ENCODE assay signal across 10 cellular contexts in the genomic region with DNA sequence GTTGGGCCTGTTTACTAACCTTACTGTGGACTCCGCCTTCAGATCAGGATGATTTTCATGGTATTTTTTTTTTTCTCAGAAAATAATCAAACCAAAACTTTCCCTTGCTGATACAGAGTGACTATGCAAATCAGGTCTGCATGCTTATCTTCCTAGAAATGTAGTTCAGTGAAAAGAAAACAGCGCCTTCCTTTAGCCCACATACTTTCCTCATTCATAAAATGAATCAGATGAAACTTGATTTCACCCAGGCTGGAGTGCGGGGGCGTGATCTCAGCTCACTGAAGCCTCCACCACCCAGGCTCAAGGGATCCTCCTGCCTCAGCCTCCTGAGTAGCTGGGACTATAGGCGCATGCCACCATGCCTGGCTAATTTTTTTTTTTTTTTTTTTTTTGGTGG. TPM values are rescaled to one million over a fixed set of nuclear protein-coding genes. Genes with fewer than 3 reads are reported as not detected.
DNase-seq lines count a peak whose midpoint lies in the region; ATAC-seq lines count a peak whose summit lies in the region.
"Had no signal": no experiment of that assay in that cellular context is flagged by ENCODE, and none has a peak within 500 bp of the region (broad histone marks: within the 10 kb centered on the region; RNA-seq: fewer than 3 reads in every experiment).

No MANE protein-coding gene starts in this region.

- peak overlapping the region in 1 of 3 donors; percentile 18 for H3K27ac Mint-ChIP-seq in CD4-positive, CD25-positive, alpha-beta regulatory T cell
- peak overlapping the region; percentile 35 for H3K27ac Mint-ChIP-seq in T-helper 2 cell treated with Interferon-gamma antibody and Interleukin-4, amounts not matched to agents 5 μg/mL and 100 μg/mL, for 36 hours
- peak overlapping the region; percentile 87 to 90 for H3K27ac Mint-ChIP-seq in activated naive CD4-positive, alpha-beta T cell treated with anti-CD3 and anti-CD28 coated beads, Interleukin-2, amount 50 U/mL, for 72 hours

- no peaks in the 10 kb centered on the region for H3K36me3 ChIP-seq in CD4-positive, CD25-positive, alpha-beta regulatory T cell (ENCODE audit: control insufficient read depth, insufficient read depth, low read length)

- peaks cover 16% of the 10 kb centered on the region for H3K27me3 Mint-ChIP-seq in CD4-positive, CD25-positive, alpha-beta regulatory T cell
- H3K27me3 Mint-ChIP-seq in T-helper 2 cell treated with Interferon-gamma antibody and Interleukin-4, amounts not matched to agents 5 μg/mL and 100 μg/mL, for 36 hours (ENCODE audit: low read depth) = peaks cover 64% of the 10 kb centered on the region

- H3K36me3 Mint-ChIP-seq in CD4-positive, CD25-positive, alpha-beta regulatory T cell = no peaks in the 10 kb centered on the region
- H3K36me3 Mint-ChIP-seq in T-helper 2 cell treated with Interferon-gamma antibody and Interleukin-4, amounts not matched to agents 5 μg/mL and 100 μg/mL, for 36 hours (ENCODE audit: low read depth) = no peaks in the 10 kb centered on the region
- H3K36me3 Mint-ChIP-seq in activated naive CD4-positive, alpha-beta T cell treated with anti-CD3 and anti-CD28 coated beads, Interleukin-2, amount 50 U/mL, for 72 hours = peaks cover 4 to 16% of the 10 kb centered on the region in 2 donors

- DNase-seq in CD4-positive, CD25-positive, alpha-beta regulatory T cell = peak in 1 of 3 donors; percentile 83
- peak; percentile 81 for DNase-seq in T-helper 2 cell treated with Interferon-gamma antibody and Interleukin-4, amounts not matched to agents 5 μg/mL and 100 μg/mL, for 36 hours (ENCODE audit: low spot score)
- DNase-seq in activated naive CD4-positive, alpha-beta T cell treated with anti-CD3 and anti-CD28 coated beads, Interleukin-2, amount 50 U/mL, for 72 hours (ENCODE audit: low spot score in 2 of 2) = peak; percentile 57 to 74
- DNase-seq in stimulated activated CD4-positive, alpha-beta T cell treated with anti-CD3 and anti-CD28 coated beads, Interleukin-15, amount 100 ng/mL, for 24 hours = peak; percentile 89
- DNase-seq in SW 1271 (lab: John Stamatoyannopoulos, UW) (no peak), GF-D8 (lab: John Stamatoyannopoulos, UW) (no peak), islet precursor cell (no peak)
- DNase-seq: NCI-H1417 treated with DMSO at 0.1 percent for 48 hours had no signal

- no peaks in the 10 kb centered on the region for H3K4me1 ChIP-seq in CD4-positive, CD25-positive, alpha-beta regulatory T cell (ENCODE audit: control insufficient read depth, insufficient read depth, low read length, poor library complexity, severe bottlenecking)

- peak; percentile 57 to 76 for ATAC-seq in CD4-positive, CD25-positive, alpha-beta regulatory T cell (ENCODE audit: low read depth in 2 of 2)
- ATAC-seq in activated naive CD4-positive, alpha-beta T cell treated with anti-CD3 and anti-CD28 coated beads, Interleukin-2, amount 50 U/mL, for 72 hours = peak; percentile 73 to 75
- ATAC-seq in HG02763 (IDR thresholded peaks at IDR 0.05; ENCODE audit: unreplicated experiment) = no peak

- no peak overlapping the region for H3K4me3 Mint-ChIP-seq in CD4-positive, CD25-positive, alpha-beta regulatory T cell
- H3K4me3 Mint-ChIP-seq in T-helper 2 cell treated with Interferon-gamma antibody and Interleukin-4, amounts not matched to agents 5 μg/mL and 100 μg/mL, for 36 hours = peak overlapping the region; percentile 13
- H3K4me3 Mint-ChIP-seq: neural crest cell had no signal

- no peaks in the 10 kb centered on the region for H3K9me3 Mint-ChIP-seq in CD4-positive, CD25-positive, alpha-beta regulatory T cell
- no peaks in the 10 kb centered on the region for H3K9me3 Mint-ChIP-seq in T-helper 2 cell treated with Interferon-gamma antibody and Interleukin-4, amounts not matched to agents 5 μg/mL and 100 μg/mL, for 36 hours
- H3K9me3 Mint-ChIP-seq in activated naive CD4-positive, alpha-beta T cell treated with anti-CD3 and anti-CD28 coated beads, Interleukin-2, amount 50 U/mL, for 72 hours = no peaks in the 10 kb centered on the region
- H3K9me3 Mint-ChIP-seq: neural crest cell had no signal

- no peaks in the 10 kb centered on the region for H3K27me3 ChIP-seq in CD4-positive, CD25-positive, alpha-beta regulatory T cell (ENCODE audit: control insufficient read depth, insufficient read depth, low read length)

- no peak overlapping the region for H3K4me3 ChIP-seq in CD4-positive, CD25-positive, alpha-beta regulatory T cell (ENCODE audit: low read depth, low read length)

- H3K27ac ChIP-seq in CD4-positive, CD25-positive, alpha-beta regulatory T cell (ENCODE audit: insufficient read depth, low read length, poor library complexity, severe bottlenecking) = no peak overlapping the region

- H3K4me1 Mint-ChIP-seq in CD4-positive, CD25-positive, alpha-beta regulatory T cell = peaks cover 4 to 21% (median 11%) of the 10 kb centered on the region in 4 donors
- peaks cover 18% of the 10 kb centered on the region for H3K4me1 Mint-ChIP-seq in T-helper 2 cell treated with Interferon-gamma antibody and Interleukin-4, amounts not matched to agents 5 μg/mL and 100 μg/mL, for 36 hours (ENCODE audit: low read depth)

- no peaks in the 10 kb centered on the region for H3K9me3 ChIP-seq in CD4-positive, CD25-positive, alpha-beta regulatory T cell (ENCODE audit: control insufficient read depth in 2 of 2, low read length in 2 of 2)

RNA-seq across cellular contexts. Expression of a gene that starts 26.0 kb away (rescaled TPM):
- 0.35 TPM for total RNA-seq in CD4-positive, CD25-positive, alpha-beta regulatory T cell
- under 1 TPM; 0.06 to 0.30 (median 0.19) TPM for polyA plus RNA-seq in CD4-positive, CD25-positive, alpha-beta regulatory T cell
- 1 to 10 TPM in 1 of 2 donors, under 1 TPM in 1; 0.66 to 1.7 TPM for total RNA-seq in activated naive CD4-positive, alpha-beta T cell treated with anti-CD3 and anti-CD28 coated beads, Interleukin-2, amount 50 U/mL, for 72 hours

Comparison
In these comparisons a context has a peak if more than half of its experiments do, and no peak if none do; other contexts are left out.
1. DNase-seq: peak in T-helper 2 cell treated with Interferon-gamma antibody and Interleukin-4, amounts not matched to agents 5 μg/mL and 100 μg/mL, for 36 hours (single experiment), activated naive CD4-positive, alpha-beta T cell treated with anti-CD3 and anti-CD28 coated beads, Interleukin-2, amount 50 U/mL, for 72 hours (2 of 2) and stimulated activated CD4-positive, alpha-beta T cell treated with anti-CD3 and anti-CD28 coated beads, Interleukin-15, amount 100 ng/mL, for 24 hours (single experiment); none in SW 1271 (0 of 2), GF-D8 (single experiment) and islet precursor cell (single experiment).